In the genomic region with DNA sequence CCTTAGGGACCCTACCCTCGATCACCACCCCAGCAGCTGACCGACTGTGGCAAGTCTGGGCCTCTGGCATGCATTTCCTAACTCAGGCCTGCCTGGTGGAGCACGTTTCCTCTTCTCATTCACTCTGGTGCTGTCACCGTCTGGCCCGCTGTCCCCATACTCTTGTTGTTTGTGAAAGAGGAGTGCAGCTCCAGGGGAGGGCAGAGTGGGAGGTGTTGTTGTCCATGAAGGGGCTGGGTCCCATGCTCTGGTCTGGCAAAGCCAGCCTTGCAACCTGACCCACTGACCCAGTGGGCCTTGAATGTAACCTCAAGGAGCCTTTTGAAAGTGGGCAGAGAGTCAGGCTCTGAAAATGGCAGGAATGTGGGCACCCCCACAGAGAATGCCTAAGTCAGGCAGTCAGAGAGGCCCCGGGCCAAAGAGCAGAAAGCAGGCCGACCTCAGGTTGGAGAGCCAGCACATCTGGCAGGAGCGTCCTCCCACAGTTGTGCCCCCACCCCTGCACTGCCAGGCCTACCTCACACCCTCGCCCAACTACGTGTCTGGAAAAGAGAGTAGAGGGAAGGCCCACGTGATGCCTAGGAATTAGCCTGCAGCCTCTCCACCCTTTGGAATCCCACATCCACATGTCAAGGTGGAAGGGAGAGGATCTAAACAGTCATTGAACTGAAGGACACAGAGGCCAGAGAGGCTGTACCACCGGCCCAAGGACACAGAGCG, we compare ENCODE assay signal across 8 cellular contexts. TPM values are rescaled to one million over a fixed set of nuclear protein-coding genes. Genes with fewer than 3 reads are reported as not detected.
A peak's percentile ranks its signal among the peaks of the same experiment; 100 is the strongest.
DNase-seq lines count a peak whose midpoint lies in the region; ATAC-seq, FAIRE-seq and TF ChIP-seq lines count a peak whose summit lies in the region.

No MANE protein-coding gene starts in this region.

- H3K4me3 ChIP-seq in BLaER1: no peak overlapping the region
- H3K4me3 ChIP-seq in HUES48 (ENCODE audit: low read depth, low read length): no peak overlapping the region
- no peak overlapping the region for H3K4me3 ChIP-seq in K562
- no peak overlapping the region for H3K4me3 ChIP-seq in mesodermal cell (ENCODE audit: extremely low read depth, insufficient read depth, low read length, poor library complexity, severe bottlenecking)
- H3K4me3 ChIP-seq in OCI-LY7 (ENCODE audit: low read depth, low read length, poor library complexity, severe bottlenecking): no peak overlapping the region

- no peak for ATAC-seq in K562
- ATAC-seq in HG03520 (IDR thresholded peaks at IDR 0.05; ENCODE audit: unreplicated experiment): no peak
- no peak for ATAC-seq in HG03159 (IDR thresholded peaks at IDR 0.05; ENCODE audit: unreplicated experiment)

- H3K4me1 ChIP-seq in BLaER1 (peaks cover 83% of the 10 kb centered on the region), HUES48 (ENCODE audit: control insufficient read depth, insufficient read depth, low read length) (peaks cover 32% of the 10 kb centered on the region), K562 (replicated peaks in 1 of 2; ENCODE audit: control insufficient read depth in 2 of 2, insufficient read depth in 2 of 2, low read length in 2 of 2) (peaks cover 56 to 78% of the 10 kb centered on the region in 2 experiments), mesodermal cell (ENCODE audit: control insufficient read depth, insufficient read depth, low read length, poor library complexity, severe bottlenecking) (peaks cover 39% of the 10 kb centered on the region), OCI-LY7 (ENCODE audit: insufficient read depth, low read length, poor library complexity, severe bottlenecking) (peaks cover 16% of the 10 kb centered on the region)

- H3K9ac ChIP-seq in BLaER1: 0 out of 2 replicates have a peak overlapping the region, but pooled peaks have one; percentile 31
- no peak overlapping the region for H3K9ac ChIP-seq in HUES48 (ENCODE audit: low read depth, low read length)
- peak overlapping the region in 1 of 2 experiments; percentile 30; a peak in 3 of 4 replicates for H3K9ac ChIP-seq in K562 (ENCODE audit: insufficient read depth in 1 of 2, low read depth in 2 of 2, low read length in 2 of 2)

- CTCF ChIA-PET in K562 (lab: Yijun Ruan, JAX; ENCODE audit: low intra/inter-chr PET ratio): no interaction called here
- CTCF ChIA-PET in HEK293T (lab: Yijun Ruan, JAX): interaction anchor here (1.5 kb wide), 1 partner anchor 67 kb away, joined by 4 read pairs; no protein-coding TSS in a partner anchor
- CTCF ChIA-PET in OCI-LY7 (lab: Charles Lee; ENCODE audit: unreplicated experiment): no interaction called here

- DNase-seq in K562 (ENCODE audit: extremely low read depth in 1 of 4, low spot score in 3 of 4) (no peak), HEK293T (ENCODE audit: extremely low spot score) (no peak), OCI-LY7 (ENCODE audit: low spot score) (no peak)

- TF ChIP-seq EP300 in K562 (IDR thresholded peaks at IDR 0.05; ENCODE audit: low read length): no peak

- no TSS peak for BruUV-seq in K562 (replicated peaks; lab: Mats Ljungman, UMichigan)
- no TSS peak for BruUV-seq in OCI-LY7 (replicated peaks; lab: Mats Ljungman, UMichigan)

- TF ChIP-seq CTCF in K562 (IDR thresholded peaks at IDR 0.05 in 2 of 3, conservative IDR thresholded peaks at IDR 0.05 in 1 of 3; ENCODE audit: insufficient read depth in 2 of 3, low read depth in 1 of 3, low read length in 3 of 3): no peak
- TF ChIP-seq CTCF in OCI-LY7 (conservative IDR thresholded peaks at IDR 0.05; ENCODE audit: low read length): no peak

- intact Hi-C loops in K562 (cut with micrococcal nuclease) (no loop called here), OCI-LY7 (cut with micrococcal nuclease; ENCODE audit: unreplicated experiment) (no loop called here)

- H3K36me3 ChIP-seq in BLaER1: no peaks in the 10 kb centered on the region
- no peaks in the 10 kb centered on the region for H3K36me3 ChIP-seq in HUES48 (ENCODE audit: control insufficient read depth, insufficient read depth, low read length)
- peaks cover 45% of the 10 kb centered on the region for H3K36me3 ChIP-seq in K562 (ENCODE audit: control insufficient read depth, insufficient read depth, low read length)
- H3K36me3 ChIP-seq in mesodermal cell (ENCODE audit: control insufficient read depth, insufficient read depth, low read length): peaks cover 3% of the 10 kb centered on the region
- no peaks in the 10 kb centered on the region for H3K36me3 ChIP-seq in OCI-LY7 (ENCODE audit: insufficient read depth, low read length)

- 82% methylated on average over 13 of the region's 13 CpGs for WGBS in K562 (ENCODE audit: insufficient coverage, low coverage, missing lambda C conversion rate)
- 50 to 57% methylated on average over 8 to 9 of the region's 13 CpGs for WGBS in mesodermal cell (ENCODE audit: insufficient coverage in 2 of 2), 2 experiments

- no peaks in the 10 kb centered on the region for H3K9me2 ChIP-seq in OCI-LY7 (ENCODE audit: insufficient read depth, low read length)

- H3K27me3 ChIP-seq in BLaER1: no peaks in the 10 kb centered on the region
- no peaks in the 10 kb centered on the region for H3K27me3 ChIP-seq in HUES48 (ENCODE audit: control insufficient read depth, insufficient read depth, low read length)
- H3K27me3 ChIP-seq in K562 (ENCODE audit: control insufficient read depth in 2 of 2, insufficient read depth in 2 of 2, low read length in 2 of 2): no peaks in the 10 kb centered on the region

- no peak for TF ChIP-seq POLR2A in K562 (conservative IDR thresholded peaks at IDR 0.05)

- H3K4me2 ChIP-seq in BLaER1: peak overlapping the region; percentile 69
- H3K4me2 ChIP-seq in K562 (ENCODE audit: insufficient read depth, low read length): no peak overlapping the region
- H3K4me2 ChIP-seq in OCI-LY7 (ENCODE audit: low read length): no peak overlapping the region

- no peaks in the 10 kb centered on the region; the same call in 1 of the 2 replicates for H4K20me1 ChIP-seq in BLaER1
- H4K20me1 ChIP-seq in K562 (replicated peaks; ENCODE audit: control insufficient read depth, insufficient read depth, low read length): peaks cover 40% of the 10 kb centered on the region
- no peaks in the 10 kb centered on the region for H4K20me1 ChIP-seq in OCI-LY7 (ENCODE audit: insufficient read depth, low read length)

- H3K9me1 ChIP-seq in K562 (ENCODE audit: control insufficient read depth, insufficient read depth, low read length): peaks cover 8% of the 10 kb centered on the region

- no peak for TF ChIP-seq RAD21 in K562 (CRISPR knock-in tag; conservative IDR thresholded peaks at IDR 0.05 in 1 of 2, IDR thresholded peaks at IDR 0.05 in 1 of 2)

- H2AFZ ChIP-seq in K562 (ENCODE audit: low read depth, low read length) (no peak overlapping the region), OCI-LY7 (ENCODE audit: low read length) (no peak overlapping the region)

- POLR2A ChIA-PET in K562 (lab: Yijun Ruan, JAX) (interaction anchor here (0.6 to 1.3 kb wide), 2 partner anchors 11 to 621 kb away, joined by 3 to 6 read pairs; no protein-coding TSS in a partner anchor), HEK293T (lab: Yijun Ruan, JAX) (no interaction called here), OCI-LY7 (lab: Charles Lee) (no interaction called here)

- in situ Hi-C loops in K562 (cut with MboI): no loop called here

- H3K9me3 ChIP-seq in BLaER1: no peaks in the 10 kb centered on the region
- no peaks in the 10 kb centered on the region for H3K9me3 ChIP-seq in HUES48 (ENCODE audit: control insufficient read depth, insufficient read depth, low read length)
- no peaks in the 10 kb centered on the region for H3K9me3 ChIP-seq in K562 (replicated peaks; ENCODE audit: control insufficient read depth, insufficient read depth, low read depth, low read length)
- no peaks in the 10 kb centered on the region for H3K9me3 ChIP-seq in mesodermal cell (ENCODE audit: control insufficient read depth, low read length)
- H3K9me3 ChIP-seq in OCI-LY7 (ENCODE audit: low read length): no peaks in the 10 kb centered on the region

- no peak for FAIRE-seq in K562 (lab: Jason Lieb, UNC)

- peak overlapping the region; percentile 39 for H3K27ac ChIP-seq in BLaER1
- H3K27ac ChIP-seq in HUES48 (ENCODE audit: low read depth, low read length): peak overlapping the region; percentile 81
- H3K27ac ChIP-seq in K562 (ENCODE audit: extremely low read depth, low read depth, low read length): no peak overlapping the region
- H3K27ac ChIP-seq in mesodermal cell (ENCODE audit: low read depth, low read length, severe bottlenecking): peak overlapping the region; percentile 81
- no peak overlapping the region for H3K27ac ChIP-seq in OCI-LY7 (ENCODE audit: low read depth, low read length, poor library complexity, severe bottlenecking)

- peaks cover 93% of the 10 kb centered on the region for H3K79me2 ChIP-seq in K562 (ENCODE audit: control insufficient read depth, insufficient read depth, low read length)
- H3K79me2 ChIP-seq in OCI-LY7 (ENCODE audit: insufficient read depth, low read depth, low read length): no peaks in the 10 kb centered on the region

RNA-seq across cellular contexts. Expression of gene SEMA7A, which starts 10.9 kb away (rescaled TPM):
- total RNA-seq in K562 (2011; cell fraction: chromatin; rRNA removed; ENCODE audit: low replicate concordance): 17.2 and 52.5 TPM in 2 replicates
- 48.0 and 55.7 TPM in 2 replicates for total RNA-seq in K562 (2011; cell fraction: nucleolus; rRNA removed)
- total RNA-seq in K562 (2011; cell fraction: nucleoplasm; rRNA removed): 32.8 and 33.4 TPM in 2 replicates
- total RNA-seq in K562 (2014; rRNA removed) (4.8 and 5.7 TPM in 2 replicates), K562 (2014; rRNA removed; fragmentation: Illumina TruSeq; extraction: Trizol) (1.7 and 3.3 TPM in 2 replicates), K562 (2015; rRNA removed; fragmentation: Illumina TruSeq; extraction: Trizol) (6.1 and 6.6 TPM in 2 replicates), K562 (2021) (6.2 and 6.8 TPM in 2 replicates), OCI-LY7 (2022) (0.46 and 1.0 TPM in 2 replicates)
- polyA plus RNA-seq in K562 (2011; rRNA removed) (8.2 and 12.8 TPM in 2 replicates), K562 (2014; fragmentation: Illumina TruSeq; extraction: Trizol) (6.4 and 6.8 TPM in 2 replicates), K562 (2014; fragmentation: Nextera tagmentation; extraction: Ambion mirVana) (under 1 TPM in 1 of 2 experiments, not detected in 1; 0.04 TPM), K562 (2014; rRNA removed) (3.6 and 7.2 TPM in 2 replicates)
- 15.1 and 15.7 TPM in 2 replicates for polyA plus RNA-seq in K562 (2011; cell fraction: cytosol; rRNA removed)
- 24.4 and 28.1 TPM in 2 replicates for polyA plus RNA-seq in K562 (2011; cell fraction: nucleus; rRNA removed)
- polyA plus RNA-seq in K562 (2012): 12.7 and 16.6 TPM in 2 replicates
- polyA minus RNA-seq in K562 (2011; rRNA and poly(A)+ RNA removed): 7.0 and 9.6 TPM in 2 replicates
- polyA minus RNA-seq in K562 (2011; cell fraction: cytosol; rRNA and poly(A)+ RNA removed): 8.2 and 10.7 TPM in 2 replicates
- 8.9 and 13.2 TPM in 2 replicates for polyA minus RNA-seq in K562 (2011; cell fraction: nucleus; rRNA and poly(A)+ RNA removed)
- polyA plus RNA-seq in mesodermal cell (2013, experiment 1 of 2): 15.7 TPM
- 13.1 TPM for polyA plus RNA-seq in mesodermal cell (2013, experiment 2 of 2)
- total RNA-seq in OCI-LY7 (2014; rRNA removed; shearing (Covaris generic)): 0.06 and 0.08 TPM in 2 replicates

RNA-seq across cellular contexts. Expression of gene UBL7, which starts 38.1 kb away (rescaled TPM):
- 9.1 and 12.8 TPM in 2 replicates for total RNA-seq in K562 (2011; cell fraction: chromatin; rRNA removed; ENCODE audit: low replicate concordance)
- 12.8 and 16.2 TPM in 2 replicates for total RNA-seq in K562 (2011; cell fraction: nucleolus; rRNA removed)
- total RNA-seq in K562 (2011; cell fraction: nucleoplasm; rRNA removed): 10.7 and 15.0 TPM in 2 replicates
- total RNA-seq in K562 (2014; rRNA removed) (36.6 and 79.6 TPM in 2 replicates), K562 (2014; rRNA removed; fragmentation: Illumina TruSeq; extraction: Trizol) (26.2 and 29.3 TPM in 2 replicates), K562 (2015; rRNA removed; fragmentation: Illumina TruSeq; extraction: Trizol) (31.1 and 32.4 TPM in 2 replicates), K562 (2021) (51.7 and 65.5 TPM in 2 replicates), OCI-LY7 (2022) (41.3 and 44.1 TPM in 2 replicates)
- polyA plus RNA-seq in K562 (2011; rRNA removed) (63.4 and 64.7 TPM in 2 replicates), K562 (2014; fragmentation: Illumina TruSeq; extraction: Trizol) (52.8 and 65.0 TPM in 2 replicates), K562 (2014; fragmentation: Nextera tagmentation; extraction: Ambion mirVana) (10 to 100 TPM; 19.2 to 44.9 TPM), K562 (2014; rRNA removed) (47.8 and 70.3 TPM in 2 replicates)
- polyA plus RNA-seq in K562 (2011; cell fraction: cytosol; rRNA removed): 107 and 180 TPM in 2 replicates
- 29.7 and 35.7 TPM in 2 replicates for polyA plus RNA-seq in K562 (2011; cell fraction: nucleus; rRNA removed)
- polyA plus RNA-seq in K562 (2012): 41.6 and 62.1 TPM in 2 replicates
- 40.5 and 52.2 TPM in 2 replicates for polyA minus RNA-seq in K562 (2011; rRNA and poly(A)+ RNA removed)
- 40.3 and 40.8 TPM in 2 replicates for polyA minus RNA-seq in K562 (2011; cell fraction: cytosol; rRNA and poly(A)+ RNA removed)
- 8.6 and 10.9 TPM in 2 replicates for polyA minus RNA-seq in K562 (2011; cell fraction: nucleus; rRNA and poly(A)+ RNA removed)
- polyA plus RNA-seq in mesodermal cell (2013, experiment 1 of 2): 71.6 TPM
- 57.7 TPM for polyA plus RNA-seq in mesodermal cell (2013, experiment 2 of 2)
- 29.5 and 32.6 TPM in 2 replicates for total RNA-seq in OCI-LY7 (2014; rRNA removed; shearing (Covaris generic))

RNA-seq across cellular contexts. Expression of gene CYP11A1, which starts 55.4 kb away (rescaled TPM):
- 0.21 TPM in 1 of 2 replicates, not detected in the other for total RNA-seq in K562 (2011; cell fraction: chromatin; rRNA removed; ENCODE audit: low replicate concordance)
- total RNA-seq in K562 (2011; cell fraction: nucleolus; rRNA removed): not detected in 2 replicates
- not detected in 2 replicates for total RNA-seq in K562 (2011; cell fraction: nucleoplasm; rRNA removed)
- total RNA-seq in K562 (2014; rRNA removed) (0.12 TPM in 1 of 2 replicates, not detected in the other), K562 (2014; rRNA removed; fragmentation: Illumina TruSeq; extraction: Trizol) (not detected in 2 replicates), K562 (2015; rRNA removed; fragmentation: Illumina TruSeq; extraction: Trizol) (not detected in 2 replicates), K562 (2021) (0.16 and 0.25 TPM in 2 replicates), OCI-LY7 (2022) (not detected in 2 replicates)
- polyA plus RNA-seq in K562 (2011; rRNA removed) (0.23 and 0.24 TPM in 2 replicates), K562 (2014; fragmentation: Illumina TruSeq; extraction: Trizol) (0.06 TPM in 1 of 2 replicates, not detected in the other), K562 (2014; fragmentation: Nextera tagmentation; extraction: Ambion mirVana) (under 1 TPM; 0.06 to 0.10 TPM), K562 (2014; rRNA removed) (not detected in 2 replicates)
- 0.07 and 0.37 TPM in 2 replicates for polyA plus RNA-seq in K562 (2011; cell fraction: cytosol; rRNA removed)
- 0.08 and 0.61 TPM in 2 replicates for polyA plus RNA-seq in K562 (2011; cell fraction: nucleus; rRNA removed)
- 0.22 and 1.5 TPM in 2 replicates for polyA plus RNA-seq in K562 (2012)
- polyA minus RNA-seq in K562 (2011; rRNA and poly(A)+ RNA removed): 0.35 TPM in 1 of 2 replicates, not detected in the other
- 0.38 TPM in 1 of 2 replicates, not detected in the other for polyA minus RNA-seq in K562 (2011; cell fraction: cytosol; rRNA and poly(A)+ RNA removed)
- not detected in 2 replicates for polyA minus RNA-seq in K562 (2011; cell fraction: nucleus; rRNA and poly(A)+ RNA removed)
- polyA plus RNA-seq in mesodermal cell (2013, experiment 1 of 2): 2.9 TPM
- polyA plus RNA-seq in mesodermal cell (2013, experiment 2 of 2): 3.2 TPM
- total RNA-seq in OCI-LY7 (2014; rRNA removed; shearing (Covaris generic)): not detected in 2 replicates

Comparison
In these comparisons a context has a peak if more than half of its experiments do, and no peak if none do; other contexts are left out.
1. H3K27ac ChIP-seq: peak in BLaER1 (single experiment), HUES48 (single experiment) and mesodermal cell (single experiment); none in K562 (single experiment) and OCI-LY7 (single experiment).